12 cellular contexts compared by ENCODE assay signal in genomic region chr6:109397020-109397419, GRCh38. TPM values are rescaled to one million over a fixed set of nuclear protein-coding genes. Genes with fewer than 3 reads are reported as not detected.
DNase-seq lines count a peak whose midpoint lies in the region; ATAC-seq, FAIRE-seq and TF ChIP-seq lines count a peak whose summit lies in the region.
"Had no signal": no experiment of that assay in that cellular context is flagged by ENCODE, and none has a peak within 500 bp of the region (broad histone marks: within the 10 kb centered on the region; RNA-seq: fewer than 3 reads in every experiment).

No MANE protein-coding gene starts in this region.

- H3K23me2 ChIP-seq in H9 (ENCODE audit: insufficient read length, low read depth, low read length, poor library complexity, severe bottlenecking) = no peaks in the 10 kb centered on the region

- no peak overlapping the region for H3K23ac ChIP-seq in H9 (ENCODE audit: insufficient read length, low read depth, low read length)

- H2BK15ac ChIP-seq in H9 (ENCODE audit: low read depth, low read length) = no peak overlapping the region

- H3K27me3 ChIP-seq in H9 (ENCODE audit: insufficient read depth, low read length) = no peaks in the 10 kb centered on the region
- H3K27me3 ChIP-seq: testis had no signal

- H3K79me1 ChIP-seq in H9 (ENCODE audit: insufficient read depth, low read depth, low read length, poor library complexity, severe bottlenecking) = no peaks in the 10 kb centered on the region

- ATAC-seq in A549 (peak; percentile 54 to 60; a peak in 5 of 6 replicates), HG03354 (IDR thresholded peaks at IDR 0.05; ENCODE audit: poor library complexity, severe bottlenecking, unreplicated experiment) (no peak)

- no peak for FAIRE-seq in A549 (lab: Jason Lieb, UNC)

- no peak overlapping the region for H2AK5ac ChIP-seq in H9 (ENCODE audit: insufficient read length, low read length)

- no peaks in the 10 kb centered on the region for H3K9me3 Mint-ChIP-seq in H9
- H3K9me3 Mint-ChIP-seq: activated naive CD4-positive, alpha-beta T cell treated with anti-CD3 and anti-CD28 coated beads, Interleukin-2, amount 50 U/mL, for 72 hours had no signal

- H4K20me1 ChIP-seq in H9 (ENCODE audit: control insufficient read depth, insufficient read depth, insufficient read length) = no peaks in the 10 kb centered on the region

- no peak overlapping the region for H2BK20ac ChIP-seq in H9 (ENCODE audit: low read depth, low read length, poor library complexity, severe bottlenecking)

- TF ChIP-seq POLR2A in A549 (IDR thresholded peaks at IDR 0.05; ENCODE audit: low read length) = no peak

- no peak overlapping the region for H3K4ac ChIP-seq in H9 (ENCODE audit: low read depth, low read length)

- no peak overlapping the region for H4K5ac ChIP-seq in H9 (ENCODE audit: insufficient read length, low read depth, low read length)

- H3K4me2 ChIP-seq in A549 = no peak overlapping the region
- H3K4me2 ChIP-seq in H9 (ENCODE audit: insufficient read depth, insufficient read length, low read length) = no peak overlapping the region

- H4K8ac ChIP-seq in H9 (replicated peaks; ENCODE audit: insufficient read length, low read depth, low read length) = no peak overlapping the region

- H3K4me3 ChIP-seq in A549 = no peak overlapping the region
- H3K4me3 ChIP-seq: SK-N-MC, skin epidermis, testis had no signal

- H3K4me1 ChIP-seq in A549 (no peaks in the 10 kb centered on the region), H9 (ENCODE audit: insufficient read depth, low read length) (no peaks in the 10 kb centered on the region)
- H3K4me1 ChIP-seq: testis had no signal

- H3K27ac Mint-ChIP-seq in H9 = no peak overlapping the region

- no peak overlapping the region for H3K14ac ChIP-seq in H9 (ENCODE audit: insufficient read depth, low read length)

- H3K27ac ChIP-seq in A549 (no peak overlapping the region), H9 (ENCODE audit: insufficient read length, low read depth, low read length) (no peak overlapping the region), VCaP (no peak overlapping the region)
- H3K27ac ChIP-seq: SK-N-MC, skin epidermis, testis had no signal

- POLR2A ChIA-PET in A549 (lab: Yijun Ruan, JAX) = interaction anchor here (0.6 kb wide), 1 partner anchor 15 kb away, joined by 3 read pairs; no protein-coding TSS in a partner anchor

- WGBS in A549 (ENCODE audit: missing lambda C conversion rate) = 80% methylated on average over 4 of the region's 4 CpGs
- WGBS in H9 (ENCODE audit: extremely low coverage, insufficient read length, low lambda C conversion rate) = no CpG with 5 or more reads among the region's 4 CpGs

- no peaks in the 10 kb centered on the region; the same call in 1 of the 2 replicates for H3K27me3 Mint-ChIP-seq in H9 (ENCODE audit: low read depth)

- H3K4me3 Mint-ChIP-seq in H9 = no peak overlapping the region

- H2BK5ac ChIP-seq in H9 (ENCODE audit: insufficient read length, low read length) = no peak overlapping the region

- no peak overlapping the region for H2BK12ac ChIP-seq in H9 (ENCODE audit: insufficient read length, low read depth, low read length)

- CTCF ChIA-PET in A549 (lab: Yijun Ruan, JAX) = interaction anchor here (0.7 to 2.0 kb wide), 4 partner anchors 10 to 209 kb away, joined by 3 to 8 read pairs (median 4); no protein-coding TSS in a partner anchor

- no peak overlapping the region for H2AFZ ChIP-seq in H9 (ENCODE audit: low read length)

- H3K4me1 Mint-ChIP-seq in H9 = peaks cover 0 to 3% of the 10 kb centered on the region in 2 experiments; a peak in 1 of 4 replicates

- H3K18ac ChIP-seq in H9 (ENCODE audit: insufficient read length, low read depth, low read length) = no peak overlapping the region

- no peak for TF ChIP-seq EP300 in A549 (IDR thresholded peaks at IDR 0.05)

- H3K9me3 ChIP-seq in A549 = no peaks in the 10 kb centered on the region
- H3K9me3 ChIP-seq in H9 (ENCODE audit: control insufficient read depth, low read depth, low read length) = no peaks in the 10 kb centered on the region
- H3K9me3 ChIP-seq: testis had no signal

- TF ChIP-seq CTCF in A549 (IDR thresholded peaks at IDR 0.05) (peak; percentile 19; the same call in 2 of the 3 replicates), H9 (conservative IDR thresholded peaks at IDR 0.05) (peak; percentile 58; the same call in 2 of the 3 replicates), VCaP (conservative IDR thresholded peaks at IDR 0.05) (peak; percentile 68)

- H3T11ph ChIP-seq in H9 (ENCODE audit: low read length) = no peak overlapping the region

- H3K56ac ChIP-seq in H9 (ENCODE audit: insufficient read length, low read depth, low read length) = no peak overlapping the region

- H3K36me3 Mint-ChIP-seq in H9 (ENCODE audit: insufficient read depth in 1 of 3, low read depth in 3 of 3) = no peaks in the 10 kb centered on the region
- H3K36me3 Mint-ChIP-seq: activated naive CD4-positive, alpha-beta T cell treated with anti-CD3 and anti-CD28 coated beads, Interleukin-2, amount 50 U/mL, for 72 hours had no signal

- no peak overlapping the region for H4K91ac ChIP-seq in H9 (ENCODE audit: insufficient read length, low read depth, low read length)

- DNase-seq in A549 (ENCODE audit: low read depth in 1 of 2, low spot score in 1 of 2) (peak in 1 of 2 experiments; percentile 11), H9 (no peak), iPS-NIHi7 (ENCODE audit: extremely low spot score) (peak; percentile 29), T-helper 2 cell (no peak), D341Med (ENCODE audit: low spot score) (no peak)
- DNase-seq in stimulated activated CD4-positive, alpha-beta T cell treated with anti-CD3 and anti-CD28 coated beads, Interleukin-2, amount 100 ng/mL, for 24 hours = no peak
- DNase-seq: testis had no signal

- H2BK120ac ChIP-seq in H9 (ENCODE audit: low read depth, low read length, poor library complexity, severe bottlenecking) = no peak overlapping the region

- H3K9ac ChIP-seq in H9 (ENCODE audit: extremely low read depth, insufficient read length, low read length) = no peak overlapping the region

- TF ChIP-seq RAD21 in A549 (conservative IDR thresholded peaks at IDR 0.05 in 1 of 2, IDR thresholded peaks at IDR 0.05 in 1 of 2) = peak; percentile 42 to 53; a peak in 4 of 5 replicates

- H3K79me2 ChIP-seq in H9 (ENCODE audit: insufficient read depth, low read length) = no peaks in the 10 kb centered on the region

TF ChIP-seq in A549, 52 proteins besides CTCF, POLR2A, EP300 and RAD21:
- 0 out of 3 replicates have a peak, but pooled peaks have one; percentile 9 for TF ChIP-seq SMC3 (IDR thresholded peaks at IDR 0.05)
- TF ChIP-seq ESRRA (IDR thresholded peaks at IDR 0.05; ENCODE audit: borderline replicate concordance, low read length) = no peak
TF ChIP-seq in A549: peak in this region for 1.

RNA-seq across cellular contexts. Expression of gene CD164, which starts 14.8 kb away (rescaled TPM):
- polyA plus RNA-seq in A549 (2011; rRNA removed) = 171 and 174 TPM in 2 replicates
- polyA plus RNA-seq in A549 (2012; cell fraction: cytosol; rRNA removed) = 39.0 and 44.5 TPM in 2 replicates
- 27.1 and 31.0 TPM in 2 replicates for polyA plus RNA-seq in A549 (2012; cell fraction: nucleus; rRNA removed)
- 90.4 to 94.0 TPM (median 91.1 TPM) in 3 replicates for polyA plus RNA-seq in A549 (2017; fragmentation: RNase III; extraction: RNeasy Plus Mini Kit Qiagen cat#74134 plus additional on column Dnase treatment)
- polyA minus RNA-seq in A549 (2011; rRNA and poly(A)+ RNA removed) = 108 and 131 TPM in 2 replicates
- total RNA-seq in H9 (2021) = 130 and 132 TPM in 2 replicates

RNA-seq across cellular contexts. Expression of gene PPIL6, which starts 43.4 kb away (rescaled TPM):
- polyA plus RNA-seq in A549 (2011; rRNA removed) (4.4 and 5.0 TPM in 2 replicates), A549 (2017; fragmentation: RNase III; extraction: RNeasy Plus Mini Kit Qiagen cat#74134 plus additional on column Dnase treatment) (1.6 to 2.7 TPM (median 2.0 TPM) in 3 replicates)
- 0.63 and 0.94 TPM in 2 replicates for polyA plus RNA-seq in A549 (2012; cell fraction: cytosol; rRNA removed)
- polyA plus RNA-seq in A549 (2012; cell fraction: nucleus; rRNA removed) = 0.22 and 0.24 TPM in 2 replicates
- polyA minus RNA-seq in A549 (2011; rRNA and poly(A)+ RNA removed) = 0.37 and 1.6 TPM in 2 replicates
- total RNA-seq in H9 (2021) = 0.26 and 1.0 TPM in 2 replicates
- total RNA-seq: activated naive CD4-positive, alpha-beta T cell treated with anti-CD3 and anti-CD28 coated beads, Interleukin-2, amount 50 U/mL, for 72 hours had no signal

RNA-seq across cellular contexts. Expression of gene SMPD2, which starts 43.5 kb away (rescaled TPM):
- polyA plus RNA-seq in A549 (2011; rRNA removed) (9.6 and 13.1 TPM in 2 replicates), A549 (2017; fragmentation: RNase III; extraction: RNeasy Plus Mini Kit Qiagen cat#74134 plus additional on column Dnase treatment) (10.0 to 10.7 TPM (median 10.6 TPM) in 3 replicates)
- polyA plus RNA-seq in A549 (2012; cell fraction: cytosol; rRNA removed) = 12.4 and 14.5 TPM in 2 replicates
- polyA plus RNA-seq in A549 (2012; cell fraction: nucleus; rRNA removed) = 20.1 and 21.3 TPM in 2 replicates
- polyA minus RNA-seq in A549 (2011; rRNA and poly(A)+ RNA removed) = 28.5 and 42.4 TPM in 2 replicates
- total RNA-seq in H9 (2021) = 13.0 and 13.1 TPM in 2 replicates

RNA-seq across cellular contexts. Expression of gene MICAL1, which starts 58.6 kb away (rescaled TPM):
- polyA plus RNA-seq in A549 (2011; rRNA removed) = 14.1 and 14.9 TPM in 2 replicates
- polyA plus RNA-seq in A549 (2012; cell fraction: cytosol; rRNA removed) = 8.9 and 10.7 TPM in 2 replicates
- 105 and 108 TPM in 2 replicates for polyA plus RNA-seq in A549 (2012; cell fraction: nucleus; rRNA removed)
- polyA plus RNA-seq in A549 (2017; fragmentation: RNase III; extraction: RNeasy Plus Mini Kit Qiagen cat#74134 plus additional on column Dnase treatment) = 13.4 to 20.3 TPM (median 16.9 TPM) in 3 replicates
- 11.1 and 12.9 TPM in 2 replicates for polyA minus RNA-seq in A549 (2011; rRNA and poly(A)+ RNA removed)
- 84.9 and 92.9 TPM in 2 replicates for total RNA-seq in H9 (2021)
